22 cellular contexts compared by ENCODE assay signal in the genomic region with DNA sequence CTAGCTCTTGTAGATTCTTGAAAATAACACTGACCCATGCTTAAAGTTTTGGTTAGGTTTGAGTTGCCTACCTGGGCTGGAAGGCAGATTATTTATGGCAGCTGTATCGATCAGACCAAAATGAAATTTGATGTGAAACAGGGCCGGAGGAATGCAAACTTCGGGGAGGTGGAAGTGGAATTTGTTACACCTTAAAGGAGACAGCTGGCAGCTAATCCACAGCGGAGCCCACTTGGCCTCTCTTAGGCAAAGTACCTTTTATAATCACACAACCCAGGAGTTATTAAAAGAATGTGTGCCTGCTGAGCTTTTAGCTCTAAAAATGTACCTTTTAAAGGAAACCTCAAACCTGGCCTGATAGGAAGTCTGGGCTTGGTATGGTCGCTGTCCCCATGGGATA.
"Had no signal": no experiment of that assay in that cellular context is flagged by ENCODE, and none has a peak within 500 bp of the region (broad histone marks: within the 10 kb centered on the region; RNA-seq: fewer than 3 reads in every experiment).

No MANE protein-coding gene starts in this region.

- H3K27ac ChIP-seq: neutrophil, ovary, tibial nerve had no signal

- H3K4me3 ChIP-seq: ovary, tibial nerve had no signal

- H3K27me3 ChIP-seq: ovary, tibial nerve had no signal

- DNase-seq: activated CD4-positive, alpha-beta T cell treated with anti-CD3 and anti-CD28 coated beads for 4 hours; activated CD4-positive, alpha-beta T cell treated with anti-CD3 and anti-CD28 coated beads, Interleukin-2, amount 50 U/mL, for 48 hours; activated CD4-positive, CD25-positive, alpha-beta regulatory T cell; activated CD8-positive, alpha-beta memory T cell treated with anti-CD3 and anti-CD28 coated beads, Interleukin-2, amount 50 U/mL, for 48 hours; activated naive CD4-positive, alpha-beta T cell treated with Interleukin-2 at 50 U/mL for 16 hours; activated naive CD8-positive, alpha-beta T cell treated with anti-CD3 and anti-CD28 coated beads, Interleukin-2, amount 10 ng/mL, durations not matched to agents 7 days and 5 days; activated T-cell treated with anti-CD3 and anti-CD28 coated beads, Interleukin-2, amount 50 U/mL, for 4 hours; amniotic stem cell; dermis blood vessel endothelial cell; effector CD8-positive, alpha-beta T cell; erythroblast; foreskin fibroblast; left ventricle myocardium superior; mammary epithelial cell; ovary; right cardiac atrium; stimulated activated CD4-positive, alpha-beta T cell treated with anti-CD3 and anti-CD28 coated beads, Interleukin-12 subunit alpha, Interleukin-12 subunit beta, amount 100 ng/mL, for 4 hours; stimulated activated naive CD8-positive, alpha-beta T cell treated with anti-CD3 and anti-CD28 coated beads, Interleukin-15, amount 100 ng/mL, for 72 hours; T-helper 9 cell had no signal

- H3K9me3 ChIP-seq: neutrophil, ovary, tibial nerve had no signal

- H3K36me3 ChIP-seq: neutrophil, ovary had no signal

- H3K4me1 ChIP-seq: tibial nerve had no signal

- ATAC-seq: activated T-cell treated with anti-CD3 and anti-CD28 coated beads, Interleukin-2, amount 50 U/mL, for 4 hours; left ventricle myocardium superior; natural killer cell treated with Interleukin-12 subunit alpha and Interleukin-12 subunit beta and Interleukin-15 and Interleukin-18, amount 100 ng/mL, for 72 hours; right cardiac atrium; stimulated activated naive CD8-positive, alpha-beta T cell treated with anti-CD3 and anti-CD28 coated beads, Interleukin-15, amount 100 ng/mL, for 72 hours had no signal
